ENCODE assay signal across 7 cellular contexts in the genomic region with DNA sequence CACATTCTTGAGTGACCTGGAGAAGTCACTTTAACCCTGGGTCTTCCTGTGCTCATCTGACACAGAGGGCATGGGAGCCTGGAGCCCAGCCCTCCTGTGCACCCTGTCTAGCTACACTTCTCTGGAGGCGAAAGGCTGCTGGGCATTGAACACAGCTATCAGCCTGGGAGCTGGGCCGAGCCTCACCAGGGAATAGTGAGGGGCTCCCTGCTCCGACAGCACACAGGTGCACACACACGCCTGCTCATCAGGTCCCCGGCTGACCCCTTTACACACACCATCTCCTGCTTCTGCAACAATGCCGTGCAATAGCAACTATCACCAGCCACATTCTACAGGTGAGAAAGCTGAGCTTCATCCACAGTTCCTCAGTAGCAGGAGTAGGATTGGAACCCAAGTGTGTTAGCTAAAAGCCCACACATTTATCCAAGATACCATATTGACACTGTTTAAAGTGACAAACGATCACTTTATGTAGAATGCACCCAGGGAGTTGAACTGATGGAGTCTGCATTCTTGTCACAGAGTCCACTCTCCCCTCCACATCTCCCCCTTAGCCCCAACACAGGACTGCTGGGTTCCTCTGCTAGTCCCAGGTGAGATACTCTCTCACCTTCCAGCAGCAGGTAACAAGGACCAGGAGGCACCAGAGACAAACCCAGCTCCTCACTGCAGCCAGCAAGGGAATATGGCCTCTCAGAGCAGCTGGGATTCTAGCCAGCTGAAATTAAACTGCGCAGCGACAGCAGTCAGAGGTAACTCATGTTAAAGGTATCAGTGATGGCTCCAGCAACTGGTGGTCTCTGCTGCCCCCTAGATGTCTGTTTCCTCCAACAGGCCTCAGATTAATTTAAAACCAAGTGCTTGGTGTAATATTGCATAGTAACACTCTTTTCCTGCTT.
A peak's percentile ranks its signal among the peaks of the same experiment; 100 is the strongest.
DNase-seq lines count a peak whose midpoint lies in the region; ATAC-seq, FAIRE-seq and TF ChIP-seq lines count a peak whose summit lies in the region.

No MANE protein-coding gene starts in this region.

- peak; percentile 87 for ATAC-seq in SK-N-SH treated with all-trans-retinoic acid at 6 μM for 48 hours
- ATAC-seq in HG03432 (IDR thresholded peaks at IDR 0.05; ENCODE audit: unreplicated experiment): no peak

- peak; percentile 81 for FAIRE-seq in islet of Langerhans (lab: Jason Lieb, UNC)

- DNase-seq in NCI-H1092 (lab: John Stamatoyannopoulos, UW) (peak; percentile 84), astrocyte of the hippocampus (ENCODE audit: low read depth, low spot score) (peak; percentile 82)
- peak; percentile 56 for DNase-seq in stimulated activated CD4-positive, alpha-beta T cell treated with anti-CD3 and anti-CD28 coated beads, Interleukin-4, amount 100 ng/mL, for 1 hour

- H3K4me3 ChIP-seq in GM12875 (ENCODE audit: low read depth, low read length): no peak overlapping the region

- TF ChIP-seq CTCF in GM12875 (IDR thresholded peaks at IDR 0.05; ENCODE audit: borderline replicate concordance, insufficient read depth, low read depth, low read length): peak; percentile 62; the same call in 1 of the 2 replicates

TF ChIP-seq in SK-N-SH treated with all-trans-retinoic acid at 6 μM for 48 hours, 23 proteins besides CTCF, POLR2A, EP300 and RAD21:
- TF ChIP-seq, protein P1, sequence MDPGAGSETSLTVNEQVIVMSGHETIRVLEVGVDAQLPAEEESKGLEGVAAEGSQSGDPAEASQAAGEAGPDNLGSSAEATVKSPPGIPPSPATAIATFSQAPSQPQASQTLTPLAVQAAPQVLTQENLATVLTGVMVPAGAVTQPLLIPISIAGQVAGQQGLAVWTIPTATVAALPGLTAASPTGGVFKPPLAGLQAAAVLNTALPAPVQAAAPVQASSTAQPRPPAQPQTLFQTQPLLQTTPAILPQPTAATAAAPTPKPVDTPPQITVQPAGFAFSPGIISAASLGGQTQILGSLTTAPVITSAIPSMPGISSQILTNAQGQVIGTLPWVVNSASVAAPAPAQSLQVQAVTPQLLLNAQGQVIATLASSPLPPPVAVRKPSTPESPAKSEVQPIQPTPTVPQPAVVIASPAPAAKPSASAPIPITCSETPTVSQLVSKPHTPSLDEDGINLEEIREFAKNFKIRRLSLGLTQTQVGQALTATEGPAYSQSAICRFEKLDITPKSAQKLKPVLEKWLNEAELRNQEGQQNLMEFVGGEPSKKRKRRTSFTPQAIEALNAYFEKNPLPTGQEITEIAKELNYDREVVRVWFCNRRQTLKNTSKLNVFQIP (CRISPR knock-in tag; IDR thresholded peaks at IDR 0.05; ENCODE audit: borderline replicate concordance, low read depth): no peak
- TF ChIP-seq ESRRG (CRISPR knock-in tag; IDR thresholded peaks at IDR 0.05) (no peak), ISL1 (CRISPR knock-in tag; IDR thresholded peaks at IDR 0.05) (no peak), PPARA (CRISPR knock-in tag; IDR thresholded peaks at IDR 0.05; ENCODE audit: borderline replicate concordance) (no peak), OSR1 (CRISPR knock-in tag; IDR thresholded peaks at IDR 0.05) (no peak), CSDC2 (CRISPR knock-in tag; IDR thresholded peaks at IDR 0.05) (no peak), ZNF8 (CRISPR knock-in tag; IDR thresholded peaks at IDR 0.05) (no peak), TCF4 (CRISPR knock-in tag; IDR thresholded peaks at IDR 0.05; ENCODE audit: borderline replicate concordance) (no peak), ZFP3 (CRISPR knock-in tag; IDR thresholded peaks at IDR 0.05) (no peak), SNAI2 (CRISPR knock-in tag; IDR thresholded peaks at IDR 0.05) (no peak), ZFP30 (CRISPR knock-in tag; IDR thresholded peaks at IDR 0.05) (no peak), ZNF565 (CRISPR knock-in tag; conservative IDR thresholded peaks at IDR 0.05; ENCODE audit: low read depth) (no peak), BACH2 (CRISPR knock-in tag; IDR thresholded peaks at IDR 0.05; ENCODE audit: borderline replicate concordance) (no peak)
- TF ChIP-seq, protein P2, sequence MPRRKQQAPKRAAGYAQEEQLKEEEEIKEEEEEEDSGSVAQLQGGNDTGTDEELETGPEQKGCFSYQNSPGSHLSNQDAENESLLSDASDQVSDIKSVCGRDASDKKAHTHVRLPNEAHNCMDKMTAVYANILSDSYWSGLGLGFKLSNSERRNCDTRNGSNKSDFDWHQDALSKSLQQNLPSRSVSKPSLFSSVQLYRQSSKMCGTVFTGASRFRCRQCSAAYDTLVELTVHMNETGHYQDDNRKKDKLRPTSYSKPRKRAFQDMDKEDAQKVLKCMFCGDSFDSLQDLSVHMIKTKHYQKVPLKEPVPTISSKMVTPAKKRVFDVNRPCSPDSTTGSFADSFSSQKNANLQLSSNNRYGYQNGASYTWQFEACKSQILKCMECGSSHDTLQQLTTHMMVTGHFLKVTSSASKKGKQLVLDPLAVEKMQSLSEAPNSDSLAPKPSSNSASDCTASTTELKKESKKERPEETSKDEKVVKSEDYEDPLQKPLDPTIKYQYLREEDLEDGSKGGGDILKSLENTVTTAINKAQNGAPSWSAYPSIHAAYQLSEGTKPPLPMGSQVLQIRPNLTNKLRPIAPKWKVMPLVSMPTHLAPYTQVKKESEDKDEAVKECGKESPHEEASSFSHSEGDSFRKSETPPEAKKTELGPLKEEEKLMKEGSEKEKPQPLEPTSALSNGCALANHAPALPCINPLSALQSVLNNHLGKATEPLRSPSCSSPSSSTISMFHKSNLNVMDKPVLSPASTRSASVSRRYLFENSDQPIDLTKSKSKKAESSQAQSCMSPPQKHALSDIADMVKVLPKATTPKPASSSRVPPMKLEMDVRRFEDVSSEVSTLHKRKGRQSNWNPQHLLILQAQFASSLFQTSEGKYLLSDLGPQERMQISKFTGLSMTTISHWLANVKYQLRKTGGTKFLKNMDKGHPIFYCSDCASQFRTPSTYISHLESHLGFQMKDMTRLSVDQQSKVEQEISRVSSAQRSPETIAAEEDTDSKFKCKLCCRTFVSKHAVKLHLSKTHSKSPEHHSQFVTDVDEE (CRISPR knock-in tag; IDR thresholded peaks at IDR 0.05): no peak
- TF ChIP-seq, protein P3, sequence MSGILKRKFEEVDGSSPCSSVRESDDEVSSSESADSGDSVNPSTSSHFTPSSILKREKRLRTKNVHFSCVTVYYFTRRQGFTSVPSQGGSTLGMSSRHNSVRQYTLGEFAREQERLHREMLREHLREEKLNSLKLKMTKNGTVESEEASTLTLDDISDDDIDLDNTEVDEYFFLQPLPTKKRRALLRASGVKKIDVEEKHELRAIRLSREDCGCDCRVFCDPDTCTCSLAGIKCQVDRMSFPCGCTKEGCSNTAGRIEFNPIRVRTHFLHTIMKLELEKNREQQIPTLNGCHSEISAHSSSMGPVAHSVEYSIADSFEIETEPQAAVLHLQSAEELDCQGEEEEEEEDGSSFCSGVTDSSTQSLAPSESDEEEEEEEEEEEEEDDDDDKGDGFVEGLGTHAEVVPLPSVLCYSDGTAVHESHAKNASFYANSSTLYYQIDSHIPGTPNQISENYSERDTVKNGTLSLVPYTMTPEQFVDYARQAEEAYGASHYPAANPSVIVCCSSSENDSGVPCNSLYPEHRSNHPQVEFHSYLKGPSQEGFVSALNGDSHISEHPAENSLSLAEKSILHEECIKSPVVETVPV (CRISPR knock-in tag; IDR thresholded peaks at IDR 0.05): no peak
- TF ChIP-seq, protein P4, sequence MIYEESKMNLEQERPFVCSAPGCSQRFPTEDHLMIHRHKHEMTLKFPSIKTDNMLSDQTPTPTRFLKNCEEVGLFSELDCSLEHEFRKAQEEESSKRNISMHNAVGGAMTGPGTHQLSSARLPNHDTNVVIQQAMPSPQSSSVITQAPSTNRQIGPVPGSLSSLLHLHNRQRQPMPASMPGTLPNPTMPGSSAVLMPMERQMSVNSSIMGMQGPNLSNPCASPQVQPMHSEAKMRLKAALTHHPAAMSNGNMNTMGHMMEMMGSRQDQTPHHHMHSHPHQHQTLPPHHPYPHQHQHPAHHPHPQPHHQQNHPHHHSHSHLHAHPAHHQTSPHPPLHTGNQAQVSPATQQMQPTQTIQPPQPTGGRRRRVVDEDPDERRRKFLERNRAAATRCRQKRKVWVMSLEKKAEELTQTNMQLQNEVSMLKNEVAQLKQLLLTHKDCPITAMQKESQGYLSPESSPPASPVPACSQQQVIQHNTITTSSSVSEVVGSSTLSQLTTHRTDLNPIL (CRISPR knock-in tag; IDR thresholded peaks at IDR 0.05; ENCODE audit: low read depth): no peak
- TF ChIP-seq, protein P5, sequence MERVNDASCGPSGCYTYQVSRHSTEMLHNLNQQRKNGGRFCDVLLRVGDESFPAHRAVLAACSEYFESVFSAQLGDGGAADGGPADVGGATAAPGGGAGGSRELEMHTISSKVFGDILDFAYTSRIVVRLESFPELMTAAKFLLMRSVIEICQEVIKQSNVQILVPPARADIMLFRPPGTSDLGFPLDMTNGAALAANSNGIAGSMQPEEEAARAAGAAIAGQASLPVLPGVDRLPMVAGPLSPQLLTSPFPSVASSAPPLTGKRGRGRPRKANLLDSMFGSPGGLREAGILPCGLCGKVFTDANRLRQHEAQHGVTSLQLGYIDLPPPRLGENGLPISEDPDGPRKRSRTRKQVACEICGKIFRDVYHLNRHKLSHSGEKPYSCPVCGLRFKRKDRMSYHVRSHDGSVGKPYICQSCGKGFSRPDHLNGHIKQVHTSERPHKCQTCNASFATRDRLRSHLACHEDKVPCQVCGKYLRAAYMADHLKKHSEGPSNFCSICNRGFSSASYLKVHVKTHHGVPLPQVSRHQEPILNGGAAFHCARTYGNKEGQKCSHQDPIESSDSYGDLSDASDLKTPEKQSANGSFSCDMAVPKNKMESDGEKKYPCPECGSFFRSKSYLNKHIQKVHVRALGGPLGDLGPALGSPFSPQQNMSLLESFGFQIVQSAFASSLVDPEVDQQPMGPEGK (CRISPR knock-in tag; IDR thresholded peaks at IDR 0.05; ENCODE audit: borderline replicate concordance): no peak
